Comparison of ENCODE assay signal across 8 cellular contexts in the genomic region with DNA sequence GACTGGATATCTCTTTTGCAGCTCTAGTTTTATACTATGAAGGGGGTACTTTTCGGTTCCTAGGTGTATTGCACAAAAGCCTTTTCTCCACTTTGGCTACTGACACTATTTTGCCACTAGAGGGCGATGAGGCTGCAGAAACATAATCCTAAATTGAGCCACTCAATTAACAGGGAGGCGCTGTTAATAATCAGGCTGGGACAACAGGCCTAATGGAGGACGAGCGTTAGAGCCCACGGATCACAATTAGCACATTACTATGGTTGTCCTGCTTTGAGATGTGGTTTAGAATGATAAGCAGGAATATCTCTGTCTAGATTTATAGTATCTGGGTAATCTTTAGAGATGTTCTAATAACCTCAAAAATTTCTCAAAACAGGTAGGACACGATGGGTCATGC.
DNase-seq lines count a peak whose midpoint lies in the region; ATAC-seq and TF ChIP-seq lines count a peak whose summit lies in the region.

No MANE protein-coding gene starts in this region.

- H3K27ac ChIP-seq in AG04450 (ENCODE audit: low read depth, low read length) (no peak overlapping the region), breast epithelium (no peak overlapping the region)

- H3K36me3 ChIP-seq in breast epithelium: no peaks in the 10 kb centered on the region

- POLR2A ChIA-PET in AG04450 (lab: Yijun Ruan, JAX): interaction anchor here (3.0 kb wide), 1 partner anchor 63 kb away, joined by 19 read pairs; a partner anchor contains a TSS

- H3K4me1 ChIP-seq in breast epithelium: no peaks in the 10 kb centered on the region

- TF ChIP-seq CTCF in AG04450 (IDR thresholded peaks at IDR 0.05; ENCODE audit: low read depth, low read length) (peak; percentile 94), breast epithelium (IDR thresholded peaks at IDR 0.05) (peak; percentile 59 to 71 (median 70))

- H3K9me3 ChIP-seq in AG04450 (ENCODE audit: control insufficient read depth, insufficient read depth, low read length) (no peaks in the 10 kb centered on the region), breast epithelium (no peaks in the 10 kb centered on the region)

- intact Hi-C loops in breast epithelium (cut with DNase I; ENCODE audit: low total_unique reads): no loop called here

- DNase-seq in AG04450 (ENCODE audit: low read depth, low spot score) (no peak), NCI-H1694 treated with DMSO at 0.1 percent for 48 hours (lab: John Stamatoyannopoulos, UW) (peak; percentile 54), T-helper 9 cell (peak; percentile 5), breast epithelium (ENCODE audit: low spot score in 2 of 2) (no peak), kidney glomerular epithelial cell (lab: John Stamatoyannopoulos, UW) (peak; percentile 76)
- DNase-seq in stimulated activated CD4-positive, alpha-beta T cell treated with anti-CD3 and anti-CD28 coated beads, TNF-alpha, amount 100 ng/mL, for 4 hours (ENCODE audit: low read depth in 3 of 3): peak in 2 of 3 experiments; percentile 4 to 23

- H3K27me3 ChIP-seq in AG04450 (ENCODE audit: control insufficient read depth, insufficient read depth, low read length) (no peaks in the 10 kb centered on the region), breast epithelium (no peaks in the 10 kb centered on the region)

- ATAC-seq in GM18508 (IDR thresholded peaks at IDR 0.05; ENCODE audit: insufficient read depth, unreplicated experiment): peak; percentile 40
- peak; percentile 35 for ATAC-seq in HG02938 (IDR thresholded peaks at IDR 0.05; ENCODE audit: unreplicated experiment)

- no peak for TF ChIP-seq POLR2A in breast epithelium (IDR thresholded peaks at IDR 0.05)

- H3K4me3 ChIP-seq in AG04450 (ENCODE audit: low read depth, low read length): no peak overlapping the region
- no peak overlapping the region for H3K4me3 ChIP-seq in breast epithelium

- CTCF ChIA-PET in AG04450 (lab: Charles Lee): interaction anchor here (0.6 to 4.7 kb wide), 28 partner anchors 11 to 711 kb away, joined by 3 to 22 read pairs (median 4); a partner anchor contains a TSS

Comparison
In these comparisons a context has a peak if more than half of its experiments do, and no peak if none do; other contexts are left out.
1. DNase-seq: peak in NCI-H1694 treated with DMSO at 0.1 percent for 48 hours (single experiment), T-helper 9 cell (single experiment), kidney glomerular epithelial cell (single experiment) and stimulated activated CD4-positive, alpha-beta T cell treated with anti-CD3 and anti-CD28 coated beads, TNF-alpha, amount 100 ng/mL, for 4 hours (2 of 3); none in AG04450 (single experiment) and breast epithelium (0 of 2).